1 cellular context compared by ENCODE assay signal in the genomic region with DNA sequence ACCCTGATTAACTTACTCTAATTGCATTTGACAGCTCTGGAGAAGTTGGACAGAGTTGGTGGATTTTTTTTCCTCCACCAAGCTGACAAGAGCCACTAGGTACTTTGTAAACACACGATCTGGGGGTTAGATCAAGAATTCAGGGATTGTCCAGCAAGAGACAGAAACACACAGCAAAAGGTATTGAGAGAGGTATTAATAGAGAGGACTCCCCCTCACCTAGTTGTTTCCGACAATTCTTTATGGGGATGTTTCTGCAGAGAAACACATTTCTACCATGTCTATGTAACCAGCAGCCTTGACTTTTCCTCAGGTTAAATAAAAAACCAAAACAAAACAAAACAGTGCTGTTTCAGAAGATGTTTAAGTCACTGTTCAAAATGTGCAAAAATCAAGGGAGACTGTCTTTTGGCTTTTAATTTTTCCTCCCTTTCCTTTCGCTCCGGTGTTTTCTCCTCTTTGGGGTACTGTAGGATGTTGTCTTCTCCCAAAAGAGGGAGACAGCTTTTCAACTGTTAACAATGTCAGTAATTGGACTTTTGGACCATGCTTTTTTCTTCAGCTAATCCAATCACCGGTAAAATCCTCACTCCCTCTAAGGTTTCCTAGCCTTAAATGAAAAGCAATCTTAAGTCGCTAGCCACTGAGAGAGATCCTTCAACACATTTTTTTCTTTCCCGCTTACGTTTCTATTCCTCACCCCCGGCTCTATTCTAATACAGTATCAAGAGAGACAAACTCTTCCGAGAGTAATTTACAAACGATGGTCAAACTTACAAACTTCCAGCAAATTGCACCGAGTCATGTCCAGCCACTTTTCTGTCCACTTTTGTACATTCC.
A peak's percentile ranks its signal among the peaks of the same experiment; 100 is the strongest.
TF ChIP-seq lines count a peak whose summit lies in the region.

No MANE protein-coding gene starts in this region.

TF ChIP-seq in H1, 55 proteins besides CTCF, POLR2A, EP300 and RAD21:
- TF ChIP-seq EZH2 (IDR thresholded peaks at IDR 0.05; ENCODE audit: low read depth, low read length, severe bottlenecking) (peak; percentile 10), BACH1 (IDR thresholded peaks at IDR 0.05; ENCODE audit: low read length) (no peak)
